1 cellular context compared by ENCODE assay signal in the genomic region with DNA sequence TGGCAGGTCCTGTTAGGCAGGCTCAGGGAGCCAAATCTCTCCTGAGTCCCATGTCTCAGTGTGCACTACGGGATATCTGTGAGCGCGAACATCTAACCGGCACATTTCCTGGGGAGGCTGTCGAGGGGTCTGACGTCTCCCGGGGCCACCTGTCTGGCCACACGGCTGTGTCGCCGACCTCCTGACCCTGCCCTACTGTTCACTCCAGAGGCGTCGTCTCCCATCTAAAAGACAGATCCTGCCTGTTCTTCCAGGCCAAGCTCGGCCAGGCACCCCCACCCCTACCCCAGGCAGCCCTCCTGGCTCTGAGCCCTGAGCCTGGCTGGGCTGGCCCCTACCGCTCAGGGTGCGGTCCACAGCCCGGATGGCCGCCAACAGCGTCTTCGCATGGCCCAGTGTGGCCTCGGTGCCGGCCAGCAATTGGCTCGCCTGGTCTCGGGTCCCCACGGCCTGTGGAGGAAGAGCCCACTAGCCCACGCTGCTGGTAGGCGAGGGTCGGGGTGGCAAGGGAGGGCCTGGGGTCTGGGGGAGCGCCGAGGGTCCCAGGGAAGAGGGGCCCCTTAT.
TF ChIP-seq lines count a peak whose summit lies in the region.

No MANE protein-coding gene starts in this region.

TF ChIP-seq in HepG2, 621 proteins besides CTCF, POLR2A, EP300 and RAD21:
- TF ChIP-seq SSRP1 (CRISPR knock-in tag; IDR thresholded peaks at IDR 0.05) (no peak), HNRNPH1 (optimal IDR thresholded peaks at IDR 0.05; ENCODE audit: low read depth, low read length) (no peak), ZNF224 (CRISPR knock-in tag; IDR thresholded peaks at IDR 0.05) (no peak), RBFOX2 (IDR thresholded peaks at IDR 0.05; ENCODE audit: low read depth, low read length) (peak; percentile 40), AGO2 (optimal IDR thresholded peaks at IDR 0.05; ENCODE audit: low read depth, low read length) (peak; percentile 14), NFKBIZ (CRISPR knock-in tag; IDR thresholded peaks at IDR 0.05) (no peak), NFKB2 (CRISPR knock-in tag; IDR thresholded peaks at IDR 0.05; ENCODE audit: borderline replicate concordance) (0 out of 2 replicates have a peak, but pooled peaks have one; percentile 1), MYC (CRISPR knock-in tag; IDR thresholded peaks at IDR 0.05; ENCODE audit: borderline replicate concordance) (0 out of 2 replicates have a peak, but pooled peaks have one; percentile 25), TAF15 (IDR thresholded peaks at IDR 0.05; ENCODE audit: low read depth, low read length, poor library complexity, severe bottlenecking) (peak; percentile 55), RBM22 (optimal IDR thresholded peaks at IDR 0.05; ENCODE audit: low read length) (peak; percentile 23), HNRNPK (IDR thresholded peaks at IDR 0.05; ENCODE audit: low read depth, low read length, poor library complexity, severe bottlenecking) (peak; percentile 43), FOXA1 (IDR thresholded peaks at IDR 0.05) (no peak), FOXA1 (CRISPR knock-in tag; IDR thresholded peaks at IDR 0.05) (no peak)
- TF ChIP-seq, protein P1, sequence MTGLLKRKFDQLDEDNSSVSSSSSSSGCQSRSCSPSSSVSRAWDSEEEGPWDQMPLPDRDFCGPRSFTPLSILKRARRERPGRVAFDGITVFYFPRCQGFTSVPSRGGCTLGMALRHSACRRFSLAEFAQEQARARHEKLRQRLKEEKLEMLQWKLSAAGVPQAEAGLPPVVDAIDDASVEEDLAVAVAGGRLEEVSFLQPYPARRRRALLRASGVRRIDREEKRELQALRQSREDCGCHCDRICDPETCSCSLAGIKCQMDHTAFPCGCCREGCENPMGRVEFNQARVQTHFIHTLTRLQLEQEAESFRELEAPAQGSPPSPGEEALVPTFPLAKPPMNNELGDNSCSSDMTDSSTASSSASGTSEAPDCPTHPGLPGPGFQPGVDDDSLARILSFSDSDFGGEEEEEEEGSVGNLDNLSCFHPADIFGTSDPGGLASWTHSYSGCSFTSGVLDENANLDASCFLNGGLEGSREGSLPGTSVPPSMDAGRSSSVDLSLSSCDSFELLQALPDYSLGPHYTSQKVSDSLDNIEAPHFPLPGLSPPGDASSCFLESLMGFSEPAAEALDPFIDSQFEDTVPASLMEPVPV (CRISPR knock-in tag; IDR thresholded peaks at IDR 0.05), result 0 out of 2 replicates have a peak, but pooled peaks have one; percentile 45
TF ChIP-seq in HepG2: peak in this region for 8.
